ENCODE assay signal across 8 cellular contexts in the genomic region with DNA sequence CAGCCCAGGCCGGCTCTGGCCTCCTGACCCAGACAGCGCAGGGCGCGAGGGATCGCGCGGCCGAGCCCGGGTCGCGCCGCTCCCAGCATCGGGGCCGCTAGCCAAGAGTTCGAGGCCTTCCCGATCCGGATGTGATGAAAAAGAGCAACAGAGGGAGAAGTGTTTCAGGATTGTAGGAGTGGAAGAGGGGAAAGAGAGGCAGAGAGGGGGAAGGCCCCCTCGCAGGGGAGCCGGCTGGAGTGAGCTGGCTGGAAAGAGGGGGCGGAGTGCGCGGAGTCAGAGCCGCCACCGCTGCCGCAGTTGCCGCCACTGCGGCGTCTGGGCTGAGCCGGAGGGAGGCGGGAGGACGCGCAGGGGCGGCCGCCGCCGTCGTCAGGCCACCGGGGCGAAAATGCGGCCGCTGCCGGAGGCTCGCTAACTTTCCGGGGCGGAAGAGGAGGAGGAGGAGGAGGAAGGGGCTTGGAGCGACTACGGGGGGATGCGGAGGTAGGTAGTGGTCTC. TPM values are rescaled to one million over a fixed set of nuclear protein-coding genes. Genes with fewer than 3 reads are reported as not detected.
DNase-seq lines count a peak whose midpoint lies in the region; ATAC-seq and TF ChIP-seq lines count a peak whose summit lies in the region.

No MANE protein-coding gene starts in this region.

- H3K4me1 Mint-ChIP-seq in activated naive CD8-positive, alpha-beta T cell treated with anti-CD3 and anti-CD28 coated beads, Interleukin-2, amount 10 ng/mL, durations not matched to agents 7 days and 5 days = peaks cover 31% of the 10 kb centered on the region

- peaks cover 11% of the 10 kb centered on the region for H3K36me3 Mint-ChIP-seq in activated naive CD8-positive, alpha-beta T cell treated with anti-CD3 and anti-CD28 coated beads, Interleukin-2, amount 10 ng/mL, durations not matched to agents 7 days and 5 days

- TF ChIP-seq POLR2A in gastrocnemius medialis (IDR thresholded peaks at IDR 0.05) = peak; percentile 34

- TF ChIP-seq CTCF in RWPE2 (IDR thresholded peaks at IDR 0.05; ENCODE audit: poor library complexity, severe bottlenecking) (no peak), right atrium auricular region (IDR thresholded peaks at IDR 0.05) (no peak), gastrocnemius medialis (IDR thresholded peaks at IDR 0.05 in 4 of 5, conservative IDR thresholded peaks at IDR 0.05 in 1 of 5) (no peak)

- H3K9me3 ChIP-seq in RWPE2 (ENCODE audit: severe bottlenecking) = no peaks in the 10 kb centered on the region
- no peaks in the 10 kb centered on the region for H3K9me3 ChIP-seq in right atrium auricular region
- H3K9me3 ChIP-seq in gastrocnemius medialis = no peaks in the 10 kb centered on the region

- in situ Hi-C loops in gastrocnemius medialis (cut with MboI; ENCODE audit: low sequenced_read_pairs in 4 of 4) = loop anchor here in 1 of 4 donors (5.0 kb wide), 1 partner anchor 85 kb away; no protein-coding TSS in a partner anchor

- H3K27ac Mint-ChIP-seq in activated naive CD8-positive, alpha-beta T cell treated with anti-CD3 and anti-CD28 coated beads, Interleukin-2, amount 10 ng/mL, durations not matched to agents 7 days and 5 days = peak overlapping the region; percentile 96

- DNase-seq in activated CD8-positive, alpha-beta memory T cell treated with anti-CD3 and anti-CD28 coated beads for 4 hours (ENCODE audit: low read depth in 2 of 2) = peak; percentile 28 to 33
- DNase-seq in activated CD8-positive, alpha-beta memory T cell treated with anti-CD3 and anti-CD28 coated beads for 24 hours = no peak
- DNase-seq in RWPE2 (ENCODE audit: low spot score) = no peak
- peak; percentile 77 for DNase-seq in activated naive CD8-positive, alpha-beta T cell treated with anti-CD3 and anti-CD28 coated beads, Interleukin-2, amount 10 ng/mL, durations not matched to agents 7 days and 5 days
- DNase-seq in right atrium auricular region (ENCODE audit: low spot score) = peak; percentile 60
- DNase-seq in gastrocnemius medialis = peak; percentile 3 to 14
- DNase-seq in middle frontal gyrus (ENCODE audit: extremely low spot score, low spot score) = no peak

- H3K27ac ChIP-seq in RWPE2 (ENCODE audit: poor library complexity, severe bottlenecking) = peak overlapping the region; percentile 29
- H3K27ac ChIP-seq in right atrium auricular region = peak overlapping the region; percentile 88 to 94
- H3K27ac ChIP-seq in gastrocnemius medialis = peak overlapping the region; percentile 77 to 89 (median 85)

- H3K4me3 ChIP-seq in RWPE2 (ENCODE audit: severe bottlenecking) = peak overlapping the region; percentile 70
- peak overlapping the region; percentile 81 to 87 for H3K4me3 ChIP-seq in right atrium auricular region
- peak overlapping the region; percentile 76 to 96 (median 86) for H3K4me3 ChIP-seq in gastrocnemius medialis

- H3K27me3 Mint-ChIP-seq in activated naive CD8-positive, alpha-beta T cell treated with anti-CD3 and anti-CD28 coated beads, Interleukin-2, amount 10 ng/mL, durations not matched to agents 7 days and 5 days = no peaks in the 10 kb centered on the region

- H3K9me3 Mint-ChIP-seq in activated naive CD8-positive, alpha-beta T cell treated with anti-CD3 and anti-CD28 coated beads, Interleukin-2, amount 10 ng/mL, durations not matched to agents 7 days and 5 days = no peaks in the 10 kb centered on the region

- POLR2A ChIA-PET in activated naive CD8-positive, alpha-beta T cell treated with anti-CD3 and anti-CD28 coated beads, Interleukin-2, amount 10 ng/mL, durations not matched to agents 7 days and 5 days (lab: Charles Lee) = interaction anchor here (1.0 to 4.3 kb wide), 3 partner anchors 22 to 87 kb away, joined by 3 to 54 read pairs (median 10); no protein-coding TSS in a partner anchor

- no peaks in the 10 kb centered on the region for H3K27me3 ChIP-seq in RWPE2 (ENCODE audit: insufficient read depth, poor library complexity, severe bottlenecking)
- H3K27me3 ChIP-seq in right atrium auricular region = no peaks in the 10 kb centered on the region
- no peaks in the 10 kb centered on the region for H3K27me3 ChIP-seq in gastrocnemius medialis

- H3K4me3 Mint-ChIP-seq in activated naive CD8-positive, alpha-beta T cell treated with anti-CD3 and anti-CD28 coated beads, Interleukin-2, amount 10 ng/mL, durations not matched to agents 7 days and 5 days = peak overlapping the region; percentile 98

- peaks cover 14% of the 10 kb centered on the region for H3K4me1 ChIP-seq in RWPE2 (ENCODE audit: insufficient read depth, poor library complexity, severe bottlenecking)
- H3K4me1 ChIP-seq in right atrium auricular region = peaks cover 0 to 21% of the 10 kb centered on the region in 2 donors
- H3K4me1 ChIP-seq in gastrocnemius medialis = peaks cover 8 to 12% of the 10 kb centered on the region in 2 donors

- peak; percentile 28 for ATAC-seq in HG03064 (IDR thresholded peaks at IDR 0.05; ENCODE audit: low read depth, unreplicated experiment)
- peak; percentile 75 for ATAC-seq in RWPE2 (ENCODE audit: low read depth)
- ATAC-seq in activated naive CD8-positive, alpha-beta T cell treated with anti-CD3 and anti-CD28 coated beads, Interleukin-2, amount 10 ng/mL, durations not matched to agents 7 days and 5 days (ENCODE audit: low read depth) = peak; percentile 57
- ATAC-seq in gastrocnemius medialis = peak; percentile 66 to 68

- intact Hi-C loops in gastrocnemius medialis (cut with DNase I; ENCODE audit: low total_unique reads) = loop anchor here (5.0 to 10.0 kb wide), 2 partner anchors 55 to 163 kb away; no protein-coding TSS in a partner anchor

- H3K36me3 ChIP-seq in RWPE2 (ENCODE audit: low read depth) (no peaks in the 10 kb centered on the region), right atrium auricular region (no peaks in the 10 kb centered on the region), gastrocnemius medialis (no peaks in the 10 kb centered on the region)

RNA-seq across cellular contexts. Expression of a gene that starts 0.3 kb away (rescaled TPM):
- 10 to 100 TPM; 50.8 to 57.0 TPM for total RNA-seq in activated naive CD8-positive, alpha-beta T cell treated with anti-CD3 and anti-CD28 coated beads, Interleukin-2, amount 10 ng/mL, durations not matched to agents 7 days and 5 days
- total RNA-seq in right atrium auricular region = 10 to 100 TPM; 17.1 to 35.0 TPM
- 10 to 100 TPM in 3 of 4 donors, 1 to 10 TPM in 1; 6.3 to 11.6 (median 10.6) TPM for total RNA-seq in gastrocnemius medialis

Comparison
In these comparisons a context has a peak if more than half of its experiments do, and no peak if none do; other contexts are left out.
1. DNase-seq: peak in activated CD8-positive, alpha-beta memory T cell treated with anti-CD3 and anti-CD28 coated beads for 4 hours (2 of 2), activated naive CD8-positive, alpha-beta T cell treated with anti-CD3 and anti-CD28 coated beads, Interleukin-2, amount 10 ng/mL, durations not matched to agents 7 days and 5 days (single experiment), right atrium auricular region (single experiment) and gastrocnemius medialis (2 of 2); none in activated CD8-positive, alpha-beta memory T cell treated with anti-CD3 and anti-CD28 coated beads for 24 hours (single experiment), RWPE2 (single experiment) and middle frontal gyrus (single experiment).
2. H3K27ac ChIP-seq: peak in every context shown above with its lines; median percentile 91 in right atrium auricular region; 85 in gastrocnemius medialis; 29 in RWPE2.
3. Peak in every context shown above with its lines, with median percentiles within 50 percentile points of each other: ATAC-seq and H3K4me3 ChIP-seq.